Comparison of ENCODE assay signal across 1 cellular context in genomic region chr17:4276514-4276913, GRCh38.
TF ChIP-seq lines count a peak whose summit lies in the region.

No MANE protein-coding gene starts in this region.

TF ChIP-seq in HepG2, 621 proteins besides CTCF, POLR2A, EP300 and RAD21 (continued from another document):
- TF ChIP-seq, protein P1, sequence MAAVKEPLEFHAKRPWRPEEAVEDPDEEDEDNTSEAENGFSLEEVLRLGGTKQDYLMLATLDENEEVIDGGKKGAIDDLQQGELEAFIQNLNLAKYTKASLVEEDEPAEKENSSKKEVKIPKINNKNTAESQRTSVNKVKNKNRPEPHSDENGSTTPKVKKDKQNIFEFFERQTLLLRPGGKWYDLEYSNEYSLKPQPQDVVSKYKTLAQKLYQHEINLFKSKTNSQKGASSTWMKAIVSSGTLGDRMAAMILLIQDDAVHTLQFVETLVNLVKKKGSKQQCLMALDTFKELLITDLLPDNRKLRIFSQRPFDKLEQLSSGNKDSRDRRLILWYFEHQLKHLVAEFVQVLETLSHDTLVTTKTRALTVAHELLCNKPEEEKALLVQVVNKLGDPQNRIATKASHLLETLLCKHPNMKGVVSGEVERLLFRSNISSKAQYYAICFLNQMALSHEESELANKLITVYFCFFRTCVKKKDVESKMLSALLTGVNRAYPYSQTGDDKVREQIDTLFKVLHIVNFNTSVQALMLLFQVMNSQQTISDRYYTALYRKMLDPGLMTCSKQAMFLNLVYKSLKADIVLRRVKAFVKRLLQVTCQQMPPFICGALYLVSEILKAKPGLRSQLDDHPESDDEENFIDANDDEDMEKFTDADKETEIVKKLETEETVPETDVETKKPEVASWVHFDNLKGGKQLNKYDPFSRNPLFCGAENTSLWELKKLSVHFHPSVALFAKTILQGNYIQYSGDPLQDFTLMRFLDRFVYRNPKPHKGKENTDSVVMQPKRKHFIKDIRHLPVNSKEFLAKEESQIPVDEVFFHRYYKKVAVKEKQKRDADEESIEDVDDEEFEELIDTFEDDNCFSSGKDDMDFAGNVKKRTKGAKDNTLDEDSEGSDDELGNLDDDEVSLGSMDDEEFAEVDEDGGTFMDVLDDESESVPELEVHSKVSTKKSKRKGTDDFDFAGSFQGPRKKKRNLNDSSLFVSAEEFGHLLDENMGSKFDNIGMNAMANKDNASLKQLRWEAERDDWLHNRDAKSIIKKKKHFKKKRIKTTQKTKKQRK (IDR thresholded peaks at IDR 0.05; ENCODE audit: low read length) = no peak
- TF ChIP-seq HNF4G (IDR thresholded peaks at IDR 0.05; ENCODE audit: borderline replicate concordance, low read depth, low read length) = no peak
- TF ChIP-seq HNF4G (CRISPR knock-in tag; IDR thresholded peaks at IDR 0.05; ENCODE audit: borderline replicate concordance, low read depth) = no peak
- TF ChIP-seq CEBPB (IDR thresholded peaks at IDR 0.05; ENCODE audit: borderline replicate concordance, low read depth, low read length) = peak; percentile 87
- TF ChIP-seq SP4 (CRISPR knock-in tag; IDR thresholded peaks at IDR 0.05) = no peak
- TF ChIP-seq ZNF510 (CRISPR knock-in tag; IDR thresholded peaks at IDR 0.05; ENCODE audit: low read depth) = no peak
